19 cellular contexts compared by ENCODE assay signal in the genomic region with DNA sequence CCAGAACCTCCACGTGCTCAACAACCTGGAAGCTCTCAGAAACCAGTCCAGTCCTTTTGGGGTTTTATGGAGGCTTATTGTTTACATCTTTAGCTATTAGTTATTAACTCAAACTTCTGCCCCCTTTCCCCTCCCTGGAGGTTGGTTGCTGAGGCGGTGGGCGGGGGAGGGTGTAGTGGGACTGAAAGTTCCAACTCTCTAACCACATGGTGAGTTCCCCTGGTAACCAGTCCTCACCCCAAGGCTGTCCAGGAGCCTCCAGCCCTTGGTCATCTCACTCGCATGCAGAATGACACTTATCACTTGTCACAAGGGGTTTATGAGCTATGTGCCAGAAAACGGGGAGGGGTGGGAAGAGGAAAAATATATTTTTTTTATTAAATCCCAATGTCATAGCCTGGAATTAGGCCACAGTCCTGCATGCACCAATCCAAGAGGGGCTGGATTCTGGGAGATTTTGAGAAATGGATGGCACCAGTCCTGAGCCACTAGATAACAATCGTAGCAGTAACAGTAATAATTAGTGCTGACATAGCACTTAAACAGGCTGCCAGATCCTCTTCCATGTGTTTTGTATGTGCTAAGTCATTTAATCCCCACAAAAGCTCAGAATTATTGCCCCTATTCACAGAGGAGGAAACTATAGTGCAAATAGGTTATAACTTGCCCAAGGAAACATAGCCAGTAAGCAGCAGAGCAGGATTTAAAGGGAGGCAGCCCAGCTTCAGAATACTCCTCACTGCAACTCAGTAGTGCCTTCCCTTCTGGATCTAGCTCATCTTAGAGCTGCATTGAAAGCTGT.
A peak's percentile ranks its signal among the peaks of the same experiment; 100 is the strongest.
DNase-seq lines count a peak whose midpoint lies in the region; ATAC-seq and FAIRE-seq lines count a peak whose summit lies in the region.
"Had no signal": no experiment of that assay in that cellular context is flagged by ENCODE, and none has a peak within 500 bp of the region (broad histone marks: within the 10 kb centered on the region; RNA-seq: fewer than 3 reads in every experiment).

No MANE protein-coding gene starts in this region.

- peak; percentile 10 for DNase-seq in LHCN-M2 (ENCODE audit: low read depth)
- DNase-seq in RCC 7860 (ENCODE audit: low spot score), result peak; percentile 18
- DNase-seq in myocyte (ENCODE audit: low read depth), result peak; percentile 6
- no peak for DNase-seq in occipital lobe (lab: John Stamatoyannopoulos, UW)
- DNase-seq in T-helper 2 cell treated with Interferon-gamma antibody and Interleukin-4, amounts not matched to agents 5 μg/mL and 100 μg/mL, for 36 hours (ENCODE audit: low spot score), result no peak
- DNase-seq in HTR-8/SVneo (ENCODE audit: insufficient read length, low spot score), result no peak
- no peak for DNase-seq in HK-2 (ENCODE audit: unreplicated experiment)
- DNase-seq: CD4-positive, alpha-beta T cell; COR-L47; DMS79; Kasumi-1; NCI-H1105; NCI-H146; NCI-H2029; NCI-H2227 treated with DMSO at 0.1 percent for 48 hours; NCI-H510A had no signal

- ATAC-seq in GM18909 (IDR thresholded peaks at IDR 0.05; ENCODE audit: poor library complexity, unreplicated experiment), result peak; percentile 55
- ATAC-seq: Right ventricle myocardium inferior had no signal

- no peak overlapping the region for H3K27ac Mint-ChIP-seq in T-helper 2 cell treated with Interferon-gamma antibody and Interleukin-4, amounts not matched to agents 5 μg/mL and 100 μg/mL, for 36 hours
- H3K27ac Mint-ChIP-seq: CD4-positive, alpha-beta T cell had no signal

- H3K4me3 Mint-ChIP-seq in T-helper 2 cell treated with Interferon-gamma antibody and Interleukin-4, amounts not matched to agents 5 μg/mL and 100 μg/mL, for 36 hours, result no peak overlapping the region
- H3K4me3 Mint-ChIP-seq: CD4-positive, alpha-beta T cell had no signal

- H3K36me3 Mint-ChIP-seq in T-helper 2 cell treated with Interferon-gamma antibody and Interleukin-4, amounts not matched to agents 5 μg/mL and 100 μg/mL, for 36 hours (ENCODE audit: low read depth), result no peaks in the 10 kb centered on the region

- peaks cover 3% of the 10 kb centered on the region for H3K27me3 Mint-ChIP-seq in T-helper 2 cell treated with Interferon-gamma antibody and Interleukin-4, amounts not matched to agents 5 μg/mL and 100 μg/mL, for 36 hours (ENCODE audit: low read depth)

- FAIRE-seq in RCC 7860 (lab: Jason Lieb, UNC) (no peak), HTR-8/SVneo (lab: Jason Lieb, UNC) (no peak)
- FAIRE-seq: H54 had no signal

- H3K4me1 Mint-ChIP-seq in T-helper 2 cell treated with Interferon-gamma antibody and Interleukin-4, amounts not matched to agents 5 μg/mL and 100 μg/mL, for 36 hours (ENCODE audit: low read depth), result no peaks in the 10 kb centered on the region

- no peaks in the 10 kb centered on the region for H3K9me3 Mint-ChIP-seq in T-helper 2 cell treated with Interferon-gamma antibody and Interleukin-4, amounts not matched to agents 5 μg/mL and 100 μg/mL, for 36 hours
- H3K9me3 Mint-ChIP-seq: CD4-positive, alpha-beta T cell had no signal

Comparison
In these comparisons a context has a peak if more than half of its experiments do, and no peak if none do; other contexts are left out.
1. DNase-seq: peak in LHCN-M2 (single experiment), RCC 7860 (single experiment) and myocyte (single experiment); none in occipital lobe (single experiment), T-helper 2 cell treated with Interferon-gamma antibody and Interleukin-4, amounts not matched to agents 5 μg/mL and 100 μg/mL, for 36 hours (single experiment), HTR-8/SVneo (single experiment) and HK-2 (single experiment).